8 cellular contexts compared by ENCODE assay signal in the genomic region with DNA sequence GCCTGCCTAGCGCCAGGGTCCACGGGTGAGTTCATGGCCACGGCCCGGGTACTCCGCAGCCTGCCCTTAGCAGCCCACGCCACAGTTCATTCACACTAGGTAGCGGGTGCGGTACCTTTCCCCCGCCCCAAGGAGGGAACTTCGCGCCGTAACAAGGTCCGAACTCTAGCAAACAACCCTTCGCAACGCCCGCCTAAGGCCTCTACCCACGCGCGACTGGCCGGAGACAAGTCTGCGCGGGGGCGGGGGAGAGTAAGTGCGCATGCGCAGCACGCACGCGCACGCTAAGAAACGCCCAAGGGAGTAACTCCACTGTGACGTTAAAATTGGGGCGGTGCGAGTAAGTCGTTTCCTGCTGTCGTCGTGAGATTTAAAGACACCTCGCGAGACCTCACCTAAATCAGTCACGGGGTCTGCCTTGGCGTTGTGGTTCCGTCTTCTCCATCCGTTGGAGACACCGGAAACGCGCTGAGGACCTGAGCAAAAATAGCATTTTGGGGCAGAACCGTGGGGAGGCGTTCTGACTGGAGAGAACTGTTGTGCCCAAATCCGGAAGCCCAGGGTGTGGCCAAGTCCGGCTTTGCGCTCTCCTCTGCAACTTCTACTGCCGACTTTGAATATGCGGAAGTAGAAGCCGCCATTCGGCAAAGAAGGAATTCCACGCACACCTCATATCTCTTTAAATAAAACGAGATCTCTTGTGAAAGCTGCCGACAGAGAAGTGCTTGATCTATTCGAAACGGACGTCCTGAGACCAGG.
DNase-seq lines count a peak whose midpoint lies in the region; ATAC-seq and FAIRE-seq lines count a peak whose summit lies in the region.

Gene RAPGEF6 (minus strand): TSS at position 234 of the 759 bp plus-strand sequence. CDS start 199 bp downstream, at position 35.

- peak; percentile 90 for FAIRE-seq in HTR-8/SVneo (lab: Jason Lieb, UNC)

- no peaks in the 10 kb centered on the region for H3K9me3 Mint-ChIP-seq in effector memory CD8-positive, alpha-beta T cell
- H3K9me3 Mint-ChIP-seq in memory B cell: no peaks in the 10 kb centered on the region

- peak; percentile 86 for ATAC-seq in GM21367 (IDR thresholded peaks at IDR 0.05; ENCODE audit: unreplicated experiment)
- peak; percentile 84 for ATAC-seq in effector memory CD8-positive, alpha-beta T cell (replicated peaks)
- peak; percentile 84 for ATAC-seq in memory B cell (ENCODE audit: low read depth)

- H3K27ac Mint-ChIP-seq in effector memory CD8-positive, alpha-beta T cell: peak within 1 kb of the TSS; percentile 97 to 99
- peak within 1 kb of the TSS; percentile 99 for H3K27ac Mint-ChIP-seq in memory B cell

- H3K27me3 Mint-ChIP-seq in effector memory CD8-positive, alpha-beta T cell: no peaks in the 10 kb centered on the region
- H3K27me3 Mint-ChIP-seq in memory B cell: no peaks in the 10 kb centered on the region

- peak within 1 kb of the TSS in 1 of 2 donors; percentile 91 for H3K4me3 Mint-ChIP-seq in effector memory CD8-positive, alpha-beta T cell
- peak within 1 kb of the TSS; percentile 97 for H3K4me3 Mint-ChIP-seq in memory B cell

- DNase-seq in COR-L47 (lab: John Stamatoyannopoulos, UW) (peak; percentile 99), HTR-8/SVneo (ENCODE audit: insufficient read length, low spot score) (peak; percentile 92), NOMO-1 treated with dmso at 0.1 percent for 144 hours (lab: John Stamatoyannopoulos, UW; ENCODE audit: unreplicated experiment) (peak; percentile 100), memory B cell (ENCODE audit: low spot score in 2 of 2) (peak; percentile 91 to 94)
- DNase-seq in activated CD8-positive, alpha-beta memory T cell treated with anti-CD3 and anti-CD28 coated beads for 48 hours (ENCODE audit: low read depth in 2 of 3, low spot score in 2 of 3): peak; percentile 77 to 90 (median 89)
- peak; percentile 94 to 96 (median 96) for DNase-seq in effector memory CD8-positive, alpha-beta T cell
- DNase-seq in stimulated activated CD8-positive, alpha-beta memory T cell treated with anti-CD3 and anti-CD28 coated beads, Interleukin-12 subunit alpha, Interleukin-12 subunit beta, amount 100 ng/mL, for 24 hours (ENCODE audit: extremely low read depth): peak; percentile 87

- peaks cover 8 to 18% of the 10 kb centered on the region in 2 donors for H3K4me1 Mint-ChIP-seq in effector memory CD8-positive, alpha-beta T cell (ENCODE audit: low read depth in 2 of 2)
- H3K4me1 Mint-ChIP-seq in memory B cell: peaks cover 19% of the 10 kb centered on the region

- peaks cover 20% of the 10 kb centered on the region for H3K36me3 Mint-ChIP-seq in effector memory CD8-positive, alpha-beta T cell (ENCODE audit: insufficient read depth)
- no peaks in the 10 kb centered on the region for H3K36me3 Mint-ChIP-seq in memory B cell

Comparison
In these comparisons a context has a peak if more than half of its experiments do, and no peak if none do; other contexts are left out.
1. Peak in every context shown above with its lines: DNase-seq and ATAC-seq.